Comparison of ENCODE assay signal across 8 cellular contexts in the genomic region with DNA sequence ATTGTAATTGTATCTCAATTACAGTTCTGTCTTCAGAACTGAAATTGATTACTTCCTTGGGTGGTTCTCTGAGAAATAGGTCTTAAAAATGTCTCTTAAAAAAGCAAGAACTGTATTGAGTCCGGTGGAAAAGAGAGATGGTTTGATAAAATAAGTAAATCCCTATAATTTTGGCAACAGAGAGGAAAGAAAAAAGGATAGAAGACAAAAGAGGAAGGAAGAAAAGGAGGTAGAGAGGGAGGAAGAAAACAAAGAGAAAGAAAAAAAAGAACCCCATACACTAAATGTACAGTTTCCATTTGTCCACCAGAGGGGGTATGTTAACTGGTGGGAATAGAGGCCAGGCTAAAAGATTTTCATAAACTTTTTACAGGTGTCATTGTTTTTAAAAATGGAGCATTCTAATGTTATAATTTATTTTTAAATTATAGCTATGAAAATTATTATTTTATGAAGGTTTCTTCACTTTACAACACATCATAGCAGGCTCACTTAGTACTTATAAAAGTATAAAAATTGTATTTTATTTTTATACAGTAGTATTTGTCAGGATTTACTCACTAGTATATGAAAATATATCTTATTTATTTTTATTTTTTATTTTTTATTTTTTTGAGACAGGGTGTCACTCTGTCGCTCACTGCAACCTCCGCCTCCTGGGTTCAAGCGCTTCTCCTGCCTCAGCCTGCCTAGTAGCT. TPM values are rescaled to one million over a fixed set of nuclear protein-coding genes. Genes with fewer than 3 reads are reported as not detected.
DNase-seq lines count a peak whose midpoint lies in the region; ATAC-seq, FAIRE-seq and TF ChIP-seq lines count a peak whose summit lies in the region.

No MANE protein-coding gene starts in this region.

- WGBS in HepG2 (ENCODE audit: low lambda C conversion rate) = 25% methylated on average over 4 of the region's 4 CpGs

- peaks cover 23% of the 10 kb centered on the region for H3K79me2 ChIP-seq in HepG2 (ENCODE audit: insufficient read depth, low read length)

- BruUV-seq in HepG2 (replicated peaks; lab: Mats Ljungman, UMichigan) = no TSS peak

- DNase-seq in BE2C = peak; percentile 16
- DNase-seq in H4 (ENCODE audit: low spot score) = peak; percentile 47
- peak; percentile 67 for DNase-seq in NCI-H460 (ENCODE audit: extremely low read depth, low read depth)
- DNase-seq in amniotic epithelial cell (ENCODE audit: low read depth) = peak; percentile 40
- peak; percentile 56 for DNase-seq in HepG2 (ENCODE audit: low spot score)

- H3K36me3 ChIP-seq in BE2C (peaks cover 2% of the 10 kb centered on the region; the same call in 1 of the 2 replicates), HepG2 (replicated peaks in 1 of 2; ENCODE audit: control insufficient read depth in 1 of 2, insufficient read depth in 2 of 2, low read length in 2 of 2) (no peaks in the 10 kb centered on the region)

- H2AFZ ChIP-seq in HepG2 (ENCODE audit: low read length) = peak overlapping the region; percentile 57

- CTCF ChIA-PET in HepG2 (lab: Yijun Ruan, JAX; ENCODE audit: low intra/inter-chr PET ratio, low total read pairs) = interaction anchor here (1.5 kb wide), 1 partner anchor 228 kb away, joined by 6 read pairs; no protein-coding TSS in a partner anchor

- POLR2A ChIA-PET in HepG2 (lab: Yijun Ruan, JAX) = no interaction called here

- no peaks in the 10 kb centered on the region for H4K20me1 ChIP-seq in HepG2 (ENCODE audit: insufficient read depth, low read length)

- peak overlapping the region; percentile 68 for H3K4me2 ChIP-seq in HepG2 (ENCODE audit: low read depth, low read length)

- no peak overlapping the region for H3K27ac ChIP-seq in HepG2 (ENCODE audit: extremely low read length, insufficient read depth, low read length)

- in situ Hi-C loops in HepG2 (cut with HindIII; ENCODE audit: extremely low pct_ligation_motif_present, low pct_unique_long_range_greater_than_20kb) = no loop called here

- no peaks in the 10 kb centered on the region for H3K4me1 ChIP-seq in BE2C
- peaks cover 41% of the 10 kb centered on the region for H3K4me1 ChIP-seq in HepG2 (ENCODE audit: insufficient read depth, low read length)

- no peak for TF ChIP-seq RAD21 in HepG2 (CRISPR knock-in tag; IDR thresholded peaks at IDR 0.05)

- no peak overlapping the region for H3K4me3 ChIP-seq in BE2C (ENCODE audit: low read depth, low read length)
- peak overlapping the region in 2 of 3 experiments; percentile 25 to 49; a peak in 3 of 6 replicates for H3K4me3 ChIP-seq in HepG2 (replicated peaks in 1 of 3; ENCODE audit: insufficient read depth in 1 of 3, low read depth in 2 of 3, low read length in 3 of 3)

- intact Hi-C loops in HepG2 (cut with micrococcal nuclease; ENCODE audit: unreplicated experiment) = loop anchor here (5.0 to 10.0 kb wide), 4 partner anchors 38 to 661 kb away; a partner anchor contains a TSS

- H3K27me3 ChIP-seq in BE2C (no peaks in the 10 kb centered on the region), HepG2 (ENCODE audit: control insufficient read depth in 1 of 2, insufficient read depth in 2 of 2, low read length in 2 of 2) (no peaks in the 10 kb centered on the region; a peak in 1 of 5 replicates)

- no peak for FAIRE-seq in HepG2 (lab: Jason Lieb, UNC)

- no peak for TF ChIP-seq POLR2A in HepG2 (IDR thresholded peaks at IDR 0.05; ENCODE audit: insufficient read depth in 1 of 2, low read depth in 2 of 2, low read length in 2 of 2)

- peak overlapping the region; percentile 7; the same call in 1 of the 2 replicates for H3K9ac ChIP-seq in HepG2 (ENCODE audit: insufficient read depth, low read depth, low read length)

- no peak for ATAC-seq in HepG2
- ATAC-seq in HG03159 (IDR thresholded peaks at IDR 0.05; ENCODE audit: unreplicated experiment) = no peak
- no peak for ATAC-seq in HG02798 (IDR thresholded peaks at IDR 0.05; ENCODE audit: poor library complexity, unreplicated experiment)
- ATAC-seq in HG02642 (IDR thresholded peaks at IDR 0.05; ENCODE audit: poor library complexity, unreplicated experiment) = no peak

- peak; percentile 81 for TF ChIP-seq CTCF in BE2C (IDR thresholded peaks at IDR 0.05; ENCODE audit: low read depth, low read length)
- TF ChIP-seq CTCF in HepG2 (CRISPR knock-in tag; IDR thresholded peaks at IDR 0.05) = peak; percentile 57

- no peaks in the 10 kb centered on the region for H3K9me3 ChIP-seq in BE2C
- no peaks in the 10 kb centered on the region for H3K9me3 ChIP-seq in HepG2 (ENCODE audit: low read length)

- TF ChIP-seq EP300 in HepG2 (IDR thresholded peaks at IDR 0.05; ENCODE audit: low read depth in 2 of 2, low read length in 2 of 2) (no peak), HepG2 (CRISPR knock-in tag; IDR thresholded peaks at IDR 0.05; ENCODE audit: borderline replicate concordance) (no peak)

TF ChIP-seq in HepG2, 621 proteins besides CTCF, POLR2A, EP300 and RAD21 (continues in another document):
- TF ChIP-seq, protein P1, sequence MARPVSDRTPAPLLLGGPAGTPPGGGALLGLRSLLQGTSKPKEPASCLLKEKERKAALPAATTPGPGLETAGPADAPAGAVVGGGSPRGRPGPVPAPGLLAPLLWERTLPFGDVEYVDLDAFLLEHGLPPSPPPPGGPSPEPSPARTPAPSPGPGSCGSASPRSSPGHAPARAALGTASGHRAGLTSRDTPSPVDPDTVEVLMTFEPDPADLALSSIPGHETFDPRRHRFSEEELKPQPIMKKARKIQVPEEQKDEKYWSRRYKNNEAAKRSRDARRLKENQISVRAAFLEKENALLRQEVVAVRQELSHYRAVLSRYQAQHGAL (CRISPR knock-in tag; IDR thresholded peaks at IDR 0.05; ENCODE audit: not compliant biosample characterization) = no peak

RNA-seq across cellular contexts. Expression of a gene that starts 2.1 kb away (rescaled TPM):
- 20.5 TPM for polyA plus RNA-seq in BE2C (2012; ENCODE audit: insufficient read depth, insufficient read length, low read depth)
- total RNA-seq in H4 (2014; rRNA removed; shearing (Covaris generic)) = 239 and 293 TPM in 2 replicates
- 125 and 129 TPM in 2 replicates for total RNA-seq in NCI-H460 (2014; rRNA removed; shearing (Covaris generic))
- polyA plus RNA-seq in NCI-H460 (2014; cell fraction: nucleus; rRNA removed) = 240 and 285 TPM in 2 replicates
- 95.2 and 130 TPM in 2 replicates for total RNA-seq in HepG2 (2016; rRNA removed; fragmentation: Illumina TruSeq; extraction: Trizol)
- total RNA-seq in HepG2 (2016; cell fraction: cytosol; rRNA removed; fragmentation: Illumina TruSeq; extraction: Trizol; ENCODE audit: low read depth) = 21.5 and 22.7 TPM in 2 replicates
- 93.0 and 140 TPM in 2 replicates for total RNA-seq in HepG2 (2016; cell fraction: insoluble cytoplasmic fraction; rRNA removed; fragmentation: Illumina TruSeq; extraction: Trizol)
- 21.2 and 24.3 TPM in 2 replicates for total RNA-seq in HepG2 (2016; cell fraction: membrane; rRNA removed; fragmentation: Illumina TruSeq; extraction: Trizol)
- total RNA-seq in HepG2 (2016; cell fraction: nucleus; rRNA removed; fragmentation: Illumina TruSeq; extraction: Trizol) = 34.3 and 34.5 TPM in 2 replicates
- 58.9 and 80.8 TPM in 2 replicates for polyA plus RNA-seq in HepG2 (2011; rRNA removed)
- 53.2 and 54.1 TPM in 2 replicates for polyA plus RNA-seq in HepG2 (2011; cell fraction: cytosol; rRNA removed)
- 16.3 and 20.2 TPM in 2 replicates for polyA plus RNA-seq in HepG2 (2011; cell fraction: nucleus; rRNA removed)
- polyA plus RNA-seq in HepG2 (2012) = 20.4 and 35.6 TPM in 2 replicates
- polyA plus RNA-seq in HepG2 (2016; cell fraction: cytosol; fragmentation: Illumina TruSeq; extraction: Trizol; ENCODE audit: low read depth) = 9.6 and 10.6 TPM in 2 replicates
- polyA plus RNA-seq in HepG2 (2016; cell fraction: insoluble cytoplasmic fraction; fragmentation: Illumina TruSeq; extraction: Trizol; ENCODE audit: low read depth) = 120 and 134 TPM in 2 replicates
- 12.6 and 12.8 TPM in 2 replicates for polyA plus RNA-seq in HepG2 (2016; cell fraction: membrane; fragmentation: Illumina TruSeq; extraction: Trizol; ENCODE audit: low read depth)
- 45.5 and 48.6 TPM in 2 replicates for polyA plus RNA-seq in HepG2 (2016; cell fraction: nucleus; fragmentation: Illumina TruSeq; extraction: Trizol; ENCODE audit: insufficient read depth, low read depth)
- polyA minus RNA-seq in HepG2 (2011; rRNA and poly(A)+ RNA removed; ENCODE audit: low replicate concordance) = 39.5 and 179 TPM in 2 replicates
- 18.0 and 21.6 TPM in 2 replicates for polyA minus RNA-seq in HepG2 (2011; cell fraction: cytosol; rRNA and poly(A)+ RNA removed)
- polyA minus RNA-seq in HepG2 (2011; cell fraction: nucleus; rRNA and poly(A)+ RNA removed) = 13.1 and 18.2 TPM in 2 replicates

RNA-seq across cellular contexts. Expression of a gene that starts 4.7 kb away (rescaled TPM):
- polyA plus RNA-seq in BE2C (2012; ENCODE audit: insufficient read depth, insufficient read length, low read depth) = 3.4 TPM
- 4.7 and 5.7 TPM in 2 replicates for total RNA-seq in H4 (2014; rRNA removed; shearing (Covaris generic))
- total RNA-seq in NCI-H460 (2014; rRNA removed; shearing (Covaris generic)) = 16.4 and 16.6 TPM in 2 replicates
- 11.4 and 61.6 TPM in 2 replicates for polyA plus RNA-seq in NCI-H460 (2014; cell fraction: nucleus; rRNA removed)
- total RNA-seq in HepG2 (2016; rRNA removed; fragmentation: Illumina TruSeq; extraction: Trizol) = 5.0 and 12.0 TPM in 2 replicates
- 7.8 and 10.3 TPM in 2 replicates for total RNA-seq in HepG2 (2016; cell fraction: cytosol; rRNA removed; fragmentation: Illumina TruSeq; extraction: Trizol; ENCODE audit: low read depth)
- total RNA-seq in HepG2 (2016; cell fraction: insoluble cytoplasmic fraction; rRNA removed; fragmentation: Illumina TruSeq; extraction: Trizol) = 3.1 and 9.8 TPM in 2 replicates
- 7.6 and 7.9 TPM in 2 replicates for total RNA-seq in HepG2 (2016; cell fraction: membrane; rRNA removed; fragmentation: Illumina TruSeq; extraction: Trizol)
- total RNA-seq in HepG2 (2016; cell fraction: nucleus; rRNA removed; fragmentation: Illumina TruSeq; extraction: Trizol) = 28.2 and 41.8 TPM in 2 replicates
- polyA plus RNA-seq in HepG2 (2011; rRNA removed) = 12.0 and 13.6 TPM in 2 replicates
- polyA plus RNA-seq in HepG2 (2011; cell fraction: cytosol; rRNA removed) = 4.7 and 6.2 TPM in 2 replicates
- polyA plus RNA-seq in HepG2 (2011; cell fraction: nucleus; rRNA removed) = 46.0 and 60.3 TPM in 2 replicates
- 2.4 and 3.9 TPM in 2 replicates for polyA plus RNA-seq in HepG2 (2012)
- 0.12 and 0.15 TPM in 2 replicates for polyA plus RNA-seq in HepG2 (2016; cell fraction: cytosol; fragmentation: Illumina TruSeq; extraction: Trizol; ENCODE audit: low read depth)
- 1.2 and 2.0 TPM in 2 replicates for polyA plus RNA-seq in HepG2 (2016; cell fraction: insoluble cytoplasmic fraction; fragmentation: Illumina TruSeq; extraction: Trizol; ENCODE audit: low read depth)
- 0.31 and 0.49 TPM in 2 replicates for polyA plus RNA-seq in HepG2 (2016; cell fraction: membrane; fragmentation: Illumina TruSeq; extraction: Trizol; ENCODE audit: low read depth)
- 9.7 and 12.2 TPM in 2 replicates for polyA plus RNA-seq in HepG2 (2016; cell fraction: nucleus; fragmentation: Illumina TruSeq; extraction: Trizol; ENCODE audit: insufficient read depth, low read depth)
- polyA minus RNA-seq in HepG2 (2011; rRNA and poly(A)+ RNA removed; ENCODE audit: low replicate concordance) = 84.7 and 179 TPM in 2 replicates
- 4.5 and 9.7 TPM in 2 replicates for polyA minus RNA-seq in HepG2 (2011; cell fraction: cytosol; rRNA and poly(A)+ RNA removed)
- polyA minus RNA-seq in HepG2 (2011; cell fraction: nucleus; rRNA and poly(A)+ RNA removed) = 97.5 and 109 TPM in 2 replicates

Comparison
In these comparisons a context has a peak if more than half of its experiments do, and no peak if none do; other contexts are left out.
1. DNase-seq: peak in every context shown above with its lines; median percentile 67 in NCI-H460; 56 in HepG2; 47 in H4; 40 in amniotic epithelial cell; 16 in BE2C.